Comparison of ENCODE assay signal across 1 cellular context in the genomic region with DNA sequence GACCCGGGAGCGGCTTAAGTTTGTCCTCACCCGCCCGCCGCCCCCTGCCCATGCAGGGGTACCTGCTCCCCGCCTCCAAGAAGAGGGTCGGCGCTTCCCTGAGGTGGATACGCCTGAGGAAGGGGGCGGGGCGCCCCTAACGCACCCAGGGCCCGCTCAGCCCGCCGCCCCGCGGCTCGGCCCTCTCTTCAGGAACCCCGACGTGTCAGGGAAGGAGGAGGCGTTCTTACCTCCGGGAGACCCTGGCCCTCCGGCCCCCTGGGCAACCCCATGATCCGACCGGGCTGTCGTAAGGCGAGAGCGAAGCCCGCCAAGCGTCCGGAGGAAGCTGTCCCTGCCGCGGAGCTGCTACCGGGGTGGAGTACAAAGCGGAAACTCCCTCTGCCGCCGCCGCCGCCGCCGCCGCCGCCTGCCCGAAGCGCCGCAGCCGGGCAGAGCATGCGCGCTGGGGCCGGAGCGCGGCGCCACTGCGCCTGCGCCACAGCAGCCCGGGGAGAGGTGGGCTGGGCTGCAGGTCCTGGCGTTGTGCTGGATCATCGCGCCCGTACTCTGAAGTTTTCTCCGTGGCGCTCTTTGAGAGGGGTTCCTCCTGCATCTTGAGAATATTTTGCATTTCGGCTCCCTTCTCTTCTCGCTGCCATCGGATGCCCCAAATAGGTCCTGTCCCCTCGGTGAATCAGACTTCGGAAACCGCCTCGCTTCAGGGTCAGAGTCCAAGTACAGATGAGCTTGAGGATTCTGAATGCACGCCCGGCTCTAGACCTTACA.
TF ChIP-seq lines count a peak whose summit lies in the region.

A gene with protein sequence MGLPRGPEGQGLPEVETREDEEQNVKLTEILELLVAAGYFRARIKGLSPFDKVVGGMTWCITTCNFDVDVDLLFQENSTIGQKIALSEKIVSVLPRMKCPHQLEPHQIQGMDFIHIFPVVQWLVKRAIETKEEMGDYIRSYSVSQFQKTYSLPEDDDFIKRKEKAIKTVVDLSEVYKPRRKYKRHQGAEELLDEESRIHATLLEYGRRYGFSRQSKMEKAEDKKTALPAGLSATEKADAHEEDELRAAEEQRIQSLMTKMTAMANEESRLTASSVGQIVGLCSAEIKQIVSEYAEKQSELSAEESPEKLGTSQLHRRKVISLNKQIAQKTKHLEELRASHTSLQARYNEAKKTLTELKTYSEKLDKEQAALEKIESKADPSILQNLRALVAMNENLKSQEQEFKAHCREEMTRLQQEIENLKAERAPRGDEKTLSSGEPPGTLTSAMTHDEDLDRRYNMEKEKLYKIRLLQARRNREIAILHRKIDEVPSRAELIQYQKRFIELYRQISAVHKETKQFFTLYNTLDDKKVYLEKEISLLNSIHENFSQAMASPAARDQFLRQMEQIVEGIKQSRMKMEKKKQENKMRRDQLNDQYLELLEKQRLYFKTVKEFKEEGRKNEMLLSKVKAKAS (minus strand): TSS at position 347 of the 768 bp plus-strand sequence. CDS start 75 bp downstream, at position 272.

TF ChIP-seq in HepG2, 621 proteins besides CTCF, POLR2A, EP300 and RAD21 (continued from another document and continues in another):
- TF ChIP-seq, protein P1, sequence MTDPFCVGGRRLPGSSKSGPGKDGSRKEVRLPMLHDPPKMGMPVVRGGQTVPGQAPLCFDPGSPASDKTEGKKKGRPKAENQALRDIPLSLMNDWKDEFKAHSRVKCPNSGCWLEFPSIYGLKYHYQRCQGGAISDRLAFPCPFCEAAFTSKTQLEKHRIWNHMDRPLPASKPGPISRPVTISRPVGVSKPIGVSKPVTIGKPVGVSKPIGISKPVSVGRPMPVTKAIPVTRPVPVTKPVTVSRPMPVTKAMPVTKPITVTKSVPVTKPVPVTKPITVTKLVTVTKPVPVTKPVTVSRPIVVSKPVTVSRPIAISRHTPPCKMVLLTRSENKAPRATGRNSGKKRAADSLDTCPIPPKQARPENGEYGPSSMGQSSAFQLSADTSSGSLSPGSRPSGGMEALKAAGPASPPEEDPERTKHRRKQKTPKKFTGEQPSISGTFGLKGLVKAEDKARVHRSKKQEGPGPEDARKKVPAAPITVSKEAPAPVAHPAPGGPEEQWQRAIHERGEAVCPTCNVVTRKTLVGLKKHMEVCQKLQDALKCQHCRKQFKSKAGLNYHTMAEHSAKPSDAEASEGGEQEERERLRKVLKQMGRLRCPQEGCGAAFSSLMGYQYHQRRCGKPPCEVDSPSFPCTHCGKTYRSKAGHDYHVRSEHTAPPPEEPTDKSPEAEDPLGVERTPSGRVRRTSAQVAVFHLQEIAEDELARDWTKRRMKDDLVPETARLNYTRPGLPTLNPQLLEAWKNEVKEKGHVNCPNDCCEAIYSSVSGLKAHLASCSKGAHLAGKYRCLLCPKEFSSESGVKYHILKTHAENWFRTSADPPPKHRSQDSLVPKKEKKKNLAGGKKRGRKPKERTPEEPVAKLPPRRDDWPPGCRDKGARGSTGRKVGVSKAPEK (CRISPR knock-in tag; IDR thresholded peaks at IDR 0.05; ENCODE audit: borderline replicate concordance), result peak; percentile 81; the same call in 1 of the 2 replicates
- no peak; the same call in 1 of the 2 replicates for TF ChIP-seq HOXA3 (CRISPR knock-in tag; IDR thresholded peaks at IDR 0.05)
- no peak for TF ChIP-seq RBM39 (IDR thresholded peaks at IDR 0.05; ENCODE audit: low read depth, low read length, poor library complexity, severe bottlenecking)
- no peak for TF ChIP-seq RNF2 (conservative IDR thresholded peaks at IDR 0.05; ENCODE audit: low read depth)
- no peak for TF ChIP-seq HOXA9 (CRISPR knock-in tag; IDR thresholded peaks at IDR 0.05; ENCODE audit: borderline replicate concordance)
- TF ChIP-seq, protein P2, sequence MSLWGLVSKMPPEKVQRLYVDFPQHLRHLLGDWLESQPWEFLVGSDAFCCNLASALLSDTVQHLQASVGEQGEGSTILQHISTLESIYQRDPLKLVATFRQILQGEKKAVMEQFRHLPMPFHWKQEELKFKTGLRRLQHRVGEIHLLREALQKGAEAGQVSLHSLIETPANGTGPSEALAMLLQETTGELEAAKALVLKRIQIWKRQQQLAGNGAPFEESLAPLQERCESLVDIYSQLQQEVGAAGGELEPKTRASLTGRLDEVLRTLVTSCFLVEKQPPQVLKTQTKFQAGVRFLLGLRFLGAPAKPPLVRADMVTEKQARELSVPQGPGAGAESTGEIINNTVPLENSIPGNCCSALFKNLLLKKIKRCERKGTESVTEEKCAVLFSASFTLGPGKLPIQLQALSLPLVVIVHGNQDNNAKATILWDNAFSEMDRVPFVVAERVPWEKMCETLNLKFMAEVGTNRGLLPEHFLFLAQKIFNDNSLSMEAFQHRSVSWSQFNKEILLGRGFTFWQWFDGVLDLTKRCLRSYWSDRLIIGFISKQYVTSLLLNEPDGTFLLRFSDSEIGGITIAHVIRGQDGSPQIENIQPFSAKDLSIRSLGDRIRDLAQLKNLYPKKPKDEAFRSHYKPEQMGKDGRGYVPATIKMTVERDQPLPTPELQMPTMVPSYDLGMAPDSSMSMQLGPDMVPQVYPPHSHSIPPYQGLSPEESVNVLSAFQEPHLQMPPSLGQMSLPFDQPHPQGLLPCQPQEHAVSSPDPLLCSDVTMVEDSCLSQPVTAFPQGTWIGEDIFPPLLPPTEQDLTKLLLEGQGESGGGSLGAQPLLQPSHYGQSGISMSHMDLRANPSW (CRISPR knock-in tag; IDR thresholded peaks at IDR 0.05; ENCODE audit: borderline replicate concordance), result no peak
- TF ChIP-seq, protein P3, sequence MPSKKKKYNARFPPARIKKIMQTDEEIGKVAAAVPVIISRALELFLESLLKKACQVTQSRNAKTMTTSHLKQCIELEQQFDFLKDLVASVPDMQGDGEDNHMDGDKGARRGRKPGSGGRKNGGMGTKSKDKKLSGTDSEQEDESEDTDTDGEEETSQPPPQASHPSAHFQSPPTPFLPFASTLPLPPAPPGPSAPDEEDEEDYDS (CRISPR knock-in tag; IDR thresholded peaks at IDR 0.05), result no peak
- peak; percentile 40; the same call in 1 of the 2 replicates for TF ChIP-seq ZNF790 (CRISPR knock-in tag; IDR thresholded peaks at IDR 0.05; ENCODE audit: borderline replicate concordance)
- no peak for TF ChIP-seq CHD2 (IDR thresholded peaks at IDR 0.05; ENCODE audit: low read depth, low read length)
- TF ChIP-seq, protein P4, sequence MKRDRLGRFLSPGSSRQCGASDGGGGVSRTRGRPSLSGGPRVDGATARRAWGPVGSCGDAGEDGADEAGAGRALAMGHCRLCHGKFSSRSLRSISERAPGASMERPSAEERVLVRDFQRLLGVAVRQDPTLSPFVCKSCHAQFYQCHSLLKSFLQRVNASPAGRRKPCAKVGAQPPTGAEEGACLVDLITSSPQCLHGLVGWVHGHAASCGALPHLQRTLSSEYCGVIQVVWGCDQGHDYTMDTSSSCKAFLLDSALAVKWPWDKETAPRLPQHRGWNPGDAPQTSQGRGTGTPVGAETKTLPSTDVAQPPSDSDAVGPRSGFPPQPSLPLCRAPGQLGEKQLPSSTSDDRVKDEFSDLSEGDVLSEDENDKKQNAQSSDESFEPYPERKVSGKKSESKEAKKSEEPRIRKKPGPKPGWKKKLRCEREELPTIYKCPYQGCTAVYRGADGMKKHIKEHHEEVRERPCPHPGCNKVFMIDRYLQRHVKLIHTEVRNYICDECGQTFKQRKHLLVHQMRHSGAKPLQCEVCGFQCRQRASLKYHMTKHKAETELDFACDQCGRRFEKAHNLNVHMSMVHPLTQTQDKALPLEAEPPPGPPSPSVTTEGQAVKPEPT (CRISPR knock-in tag; IDR thresholded peaks at IDR 0.05; ENCODE audit: low read depth), result peak; percentile 83; the same call in 1 of the 2 replicates
- TF ChIP-seq, protein P5, sequence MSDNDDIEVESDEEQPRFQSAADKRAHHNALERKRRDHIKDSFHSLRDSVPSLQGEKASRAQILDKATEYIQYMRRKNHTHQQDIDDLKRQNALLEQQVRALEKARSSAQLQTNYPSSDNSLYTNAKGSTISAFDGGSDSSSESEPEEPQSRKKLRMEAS (IDR thresholded peaks at IDR 0.05), result peak; percentile 55
- no peak; the same call in 1 of the 2 replicates for TF ChIP-seq ETV5 (CRISPR knock-in tag; IDR thresholded peaks at IDR 0.05; ENCODE audit: borderline replicate concordance)
- 0 out of 2 replicates have a peak, but pooled peaks have one; percentile 10 for TF ChIP-seq ZNF546 (CRISPR knock-in tag; conservative IDR thresholded peaks at IDR 0.05)
- TF ChIP-seq ZNF282 (IDR thresholded peaks at IDR 0.05; ENCODE audit: partially characterized antibody), result no peak
- TF ChIP-seq, protein P6, sequence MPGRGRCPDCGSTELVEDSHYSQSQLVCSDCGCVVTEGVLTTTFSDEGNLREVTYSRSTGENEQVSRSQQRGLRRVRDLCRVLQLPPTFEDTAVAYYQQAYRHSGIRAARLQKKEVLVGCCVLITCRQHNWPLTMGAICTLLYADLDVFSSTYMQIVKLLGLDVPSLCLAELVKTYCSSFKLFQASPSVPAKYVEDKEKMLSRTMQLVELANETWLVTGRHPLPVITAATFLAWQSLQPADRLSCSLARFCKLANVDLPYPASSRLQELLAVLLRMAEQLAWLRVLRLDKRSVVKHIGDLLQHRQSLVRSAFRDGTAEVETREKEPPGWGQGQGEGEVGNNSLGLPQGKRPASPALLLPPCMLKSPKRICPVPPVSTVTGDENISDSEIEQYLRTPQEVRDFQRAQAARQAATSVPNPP (CRISPR knock-in tag; IDR thresholded peaks at IDR 0.05), result no peak
- no peak for TF ChIP-seq SP140L (CRISPR knock-in tag; IDR thresholded peaks at IDR 0.05; ENCODE audit: borderline replicate concordance)
- TF ChIP-seq ZNF569 (CRISPR knock-in tag; IDR thresholded peaks at IDR 0.05; ENCODE audit: borderline replicate concordance), result no peak
- no peak for TF ChIP-seq MBD4 (IDR thresholded peaks at IDR 0.05; ENCODE audit: borderline replicate concordance, low read length)
- TF ChIP-seq ZNF713 (CRISPR knock-in tag; IDR thresholded peaks at IDR 0.05), result no peak
- TF ChIP-seq, protein P7, sequence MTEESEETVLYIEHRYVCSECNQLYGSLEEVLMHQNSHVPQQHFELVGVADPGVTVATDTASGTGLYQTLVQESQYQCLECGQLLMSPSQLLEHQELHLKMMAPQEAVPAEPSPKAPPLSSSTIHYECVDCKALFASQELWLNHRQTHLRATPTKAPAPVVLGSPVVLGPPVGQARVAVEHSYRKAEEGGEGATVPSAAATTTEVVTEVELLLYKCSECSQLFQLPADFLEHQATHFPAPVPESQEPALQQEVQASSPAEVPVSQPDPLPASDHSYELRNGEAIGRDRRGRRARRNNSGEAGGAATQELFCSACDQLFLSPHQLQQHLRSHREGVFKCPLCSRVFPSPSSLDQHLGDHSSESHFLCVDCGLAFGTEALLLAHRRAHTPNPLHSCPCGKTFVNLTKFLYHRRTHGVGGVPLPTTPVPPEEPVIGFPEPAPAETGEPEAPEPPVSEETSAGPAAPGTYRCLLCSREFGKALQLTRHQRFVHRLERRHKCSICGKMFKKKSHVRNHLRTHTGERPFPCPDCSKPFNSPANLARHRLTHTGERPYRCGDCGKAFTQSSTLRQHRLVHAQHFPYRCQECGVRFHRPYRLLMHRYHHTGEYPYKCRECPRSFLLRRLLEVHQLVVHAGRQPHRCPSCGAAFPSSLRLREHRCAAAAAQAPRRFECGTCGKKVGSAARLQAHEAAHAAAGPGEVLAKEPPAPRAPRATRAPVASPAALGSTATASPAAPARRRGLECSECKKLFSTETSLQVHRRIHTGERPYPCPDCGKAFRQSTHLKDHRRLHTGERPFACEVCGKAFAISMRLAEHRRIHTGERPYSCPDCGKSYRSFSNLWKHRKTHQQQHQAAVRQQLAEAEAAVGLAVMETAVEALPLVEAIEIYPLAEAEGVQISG (CRISPR knock-in tag; IDR thresholded peaks at IDR 0.05), result peak; percentile 50
- TF ChIP-seq MAFF (IDR thresholded peaks at IDR 0.05; ENCODE audit: low read depth, low read length), result no peak
- TF ChIP-seq, protein P8, sequence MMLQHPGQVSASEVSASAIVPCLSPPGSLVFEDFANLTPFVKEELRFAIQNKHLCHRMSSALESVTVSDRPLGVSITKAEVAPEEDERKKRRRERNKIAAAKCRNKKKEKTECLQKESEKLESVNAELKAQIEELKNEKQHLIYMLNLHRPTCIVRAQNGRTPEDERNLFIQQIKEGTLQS (CRISPR knock-in tag; IDR thresholded peaks at IDR 0.05), result no peak
- TF ChIP-seq DNMT3B (CRISPR knock-in tag; conservative IDR thresholded peaks at IDR 0.05), result peak; percentile 69; the same call in 1 of the 2 replicates
- TF ChIP-seq, protein P9, sequence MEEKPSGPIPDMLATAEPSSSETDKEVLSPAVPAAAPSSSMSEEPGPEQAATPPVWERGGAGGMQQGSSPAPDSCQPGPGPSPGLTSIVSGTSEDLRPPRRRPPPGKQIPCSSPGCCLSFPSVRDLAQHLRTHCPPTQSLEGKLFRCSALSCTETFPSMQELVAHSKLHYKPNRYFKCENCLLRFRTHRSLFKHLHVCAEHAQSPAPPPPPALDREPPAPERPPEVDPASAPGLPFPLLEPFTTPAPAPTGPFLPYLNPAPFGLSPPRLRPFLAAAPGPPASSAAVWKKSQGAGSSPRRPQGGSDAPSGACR (CRISPR knock-in tag; IDR thresholded peaks at IDR 0.05), result no peak
- TF ChIP-seq ZNF460 (CRISPR knock-in tag; IDR thresholded peaks at IDR 0.05; ENCODE audit: borderline replicate concordance), result no peak
- TF ChIP-seq, protein P10, sequence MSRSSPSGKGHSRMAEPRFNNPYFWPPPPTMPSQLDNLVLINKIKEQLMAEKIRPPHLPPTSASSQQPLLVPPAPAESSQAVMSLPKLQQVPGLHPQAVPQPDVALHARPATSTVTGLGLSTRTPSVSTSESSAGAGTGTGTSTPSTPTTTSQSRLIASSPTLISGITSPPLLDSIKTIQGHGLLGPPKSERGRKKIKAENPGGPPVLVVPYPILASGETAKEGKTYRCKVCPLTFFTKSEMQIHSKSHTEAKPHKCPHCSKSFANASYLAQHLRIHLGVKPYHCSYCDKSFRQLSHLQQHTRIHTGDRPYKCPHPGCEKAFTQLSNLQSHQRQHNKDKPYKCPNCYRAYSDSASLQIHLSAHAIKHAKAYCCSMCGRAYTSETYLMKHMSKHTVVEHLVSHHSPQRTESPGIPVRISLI (CRISPR knock-in tag; IDR thresholded peaks at IDR 0.05; ENCODE audit: borderline replicate concordance), result no peak
- 0 out of 2 replicates have a peak, but pooled peaks have one; percentile 45 for TF ChIP-seq AKAP8 (CRISPR knock-in tag; IDR thresholded peaks at IDR 0.05)
- TF ChIP-seq, protein P11, sequence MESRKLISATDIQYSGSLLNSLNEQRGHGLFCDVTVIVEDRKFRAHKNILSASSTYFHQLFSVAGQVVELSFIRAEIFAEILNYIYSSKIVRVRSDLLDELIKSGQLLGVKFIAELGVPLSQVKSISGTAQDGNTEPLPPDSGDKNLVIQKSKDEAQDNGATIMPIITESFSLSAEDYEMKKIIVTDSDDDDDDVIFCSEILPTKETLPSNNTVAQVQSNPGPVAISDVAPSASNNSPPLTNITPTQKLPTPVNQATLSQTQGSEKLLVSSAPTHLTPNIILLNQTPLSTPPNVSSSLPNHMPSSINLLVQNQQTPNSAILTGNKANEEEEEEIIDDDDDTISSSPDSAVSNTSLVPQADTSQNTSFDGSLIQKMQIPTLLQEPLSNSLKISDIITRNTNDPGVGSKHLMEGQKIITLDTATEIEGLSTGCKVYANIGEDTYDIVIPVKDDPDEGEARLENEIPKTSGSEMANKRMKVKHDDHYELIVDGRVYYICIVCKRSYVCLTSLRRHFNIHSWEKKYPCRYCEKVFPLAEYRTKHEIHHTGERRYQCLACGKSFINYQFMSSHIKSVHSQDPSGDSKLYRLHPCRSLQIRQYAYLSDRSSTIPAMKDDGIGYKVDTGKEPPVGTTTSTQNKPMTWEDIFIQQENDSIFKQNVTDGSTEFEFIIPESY (CRISPR knock-in tag; IDR thresholded peaks at IDR 0.05), result no peak
- TF ChIP-seq ZNF605 (CRISPR knock-in tag; IDR thresholded peaks at IDR 0.05), result peak; percentile 61
- no peak for TF ChIP-seq ATRX (CRISPR knock-in tag; IDR thresholded peaks at IDR 0.05; ENCODE audit: borderline replicate concordance)
